1 cellular context compared by ENCODE assay signal in genomic region chr19:13764821-13765394, GRCh38.
TF ChIP-seq lines count a peak whose summit lies in the region.

No MANE protein-coding gene starts in this region.

TF ChIP-seq in K562, 482 proteins besides CTCF, POLR2A, EP300 and RAD21 (continued from another document and continues in another):
- TF ChIP-seq ARID3A (IDR thresholded peaks at IDR 0.05; ENCODE audit: borderline replicate concordance, low read depth, low read length) (no peak), HLTF (IDR thresholded peaks at IDR 0.05) (no peak), UBTF (IDR thresholded peaks at IDR 0.05; ENCODE audit: borderline replicate concordance in 1 of 2, low read depth in 2 of 2, low read length in 2 of 2) (no peak; a peak in 1 of 4 replicates), ZNF436 (CRISPR knock-in tag; IDR thresholded peaks at IDR 0.05) (no peak), TCF15 (CRISPR knock-in tag; IDR thresholded peaks at IDR 0.05) (no peak), PBX2 (CRISPR knock-in tag; IDR thresholded peaks at IDR 0.05; ENCODE audit: low read depth) (no peak), PBX2 (tag; conservative IDR thresholded peaks at IDR 0.05; ENCODE audit: low read depth) (no peak), STAG1 (CRISPR knock-in tag; IDR thresholded peaks at IDR 0.05; ENCODE audit: borderline replicate concordance) (no peak), ZZZ3 (IDR thresholded peaks at IDR 0.05) (no peak), TCF3 (CRISPR knock-in tag; IDR thresholded peaks at IDR 0.05) (no peak), SAP30 (IDR thresholded peaks at IDR 0.05; ENCODE audit: borderline replicate concordance, insufficient read depth, low read depth, low read length, poor library complexity, severe bottlenecking) (peak; percentile 4), SIN3B (IDR thresholded peaks at IDR 0.05; ENCODE audit: low read depth) (no peak), FOXA3 (CRISPR knock-in tag; conservative IDR thresholded peaks at IDR 0.05 in 1 of 2, IDR thresholded peaks at IDR 0.05 in 1 of 2) (peak in 1 of 2 experiments; percentile 71; a peak in 1 of 4 replicates), ZFP30 (CRISPR knock-in tag; IDR thresholded peaks at IDR 0.05; ENCODE audit: borderline replicate concordance) (no peak), HNRNPK (IDR thresholded peaks at IDR 0.05; ENCODE audit: low read depth, low read length, poor library complexity, severe bottlenecking) (no peak), E2F3 (CRISPR knock-in tag; IDR thresholded peaks at IDR 0.05) (no peak), STAT5B (CRISPR knock-in tag; IDR thresholded peaks at IDR 0.05) (no peak), DEAF1 (CRISPR knock-in tag; IDR thresholded peaks at IDR 0.05) (no peak), MYC (IDR thresholded peaks at IDR 0.05; ENCODE audit: low read depth, low read length) (no peak), MYC (CRISPR knock-in tag; IDR thresholded peaks at IDR 0.05; ENCODE audit: borderline replicate concordance, low read depth) (no peak), ZNF785 (CRISPR knock-in tag; IDR thresholded peaks at IDR 0.05) (no peak), SP2 (IDR thresholded peaks at IDR 0.05; ENCODE audit: extremely low read depth, low read depth, low read length, poor library complexity, severe bottlenecking) (no peak), RFX1 (IDR thresholded peaks at IDR 0.05) (no peak), MCM5 (IDR thresholded peaks at IDR 0.05; ENCODE audit: low read depth) (no peak), ZFP1 (CRISPR knock-in tag; IDR thresholded peaks at IDR 0.05) (no peak), ZFPM2 (CRISPR knock-in tag; IDR thresholded peaks at IDR 0.05) (no peak), RBBP5 (IDR thresholded peaks at IDR 0.05; ENCODE audit: borderline replicate concordance, insufficient read depth, low read length, poor library complexity, severe bottlenecking) (no peak), BCLAF1 (IDR thresholded peaks at IDR 0.05; ENCODE audit: borderline replicate concordance in 1 of 2, control insufficient read depth in 1 of 2, low read depth in 2 of 2, low read length in 1 of 2) (no peak), SMARCE1 (IDR thresholded peaks at IDR 0.05) (no peak), NFATC3 (IDR thresholded peaks at IDR 0.05) (no peak), ZNF232 (CRISPR knock-in tag; IDR thresholded peaks at IDR 0.05) (no peak), SMARCB1 (IDR thresholded peaks at IDR 0.05; ENCODE audit: insufficient read length, low read depth) (no peak), ZNF124 (CRISPR knock-in tag; IDR thresholded peaks at IDR 0.05) (no peak), ZKSCAN8 (CRISPR knock-in tag; IDR thresholded peaks at IDR 0.05) (no peak), MAFK (IDR thresholded peaks at IDR 0.05; ENCODE audit: low read length) (no peak), TFAP4 (CRISPR knock-in tag; IDR thresholded peaks at IDR 0.05; ENCODE audit: borderline replicate concordance) (peak; percentile 2; the same call in 1 of the 2 replicates), THAP12 (CRISPR knock-in tag; IDR thresholded peaks at IDR 0.05) (no peak), SRSF3 (IDR thresholded peaks at IDR 0.05; ENCODE audit: insufficient read depth, low read length) (no peak), REST (CRISPR knock-in tag; IDR thresholded peaks at IDR 0.05; ENCODE audit: low read depth) (no peak), KDM1A (IDR thresholded peaks at IDR 0.05) (no peak), ZC3H11A (IDR thresholded peaks at IDR 0.05; ENCODE audit: low read depth, low read length) (no peak), ZBED1 (IDR thresholded peaks at IDR 0.05) (no peak), E2F6 (IDR thresholded peaks at IDR 0.05; ENCODE audit: borderline replicate concordance in 1 of 2, extremely low read depth in 1 of 2, insufficient read depth in 1 of 2, insufficient read length in 1 of 2, low read depth in 1 of 2, low read length in 1 of 2, poor library complexity in 1 of 2, severe bottlenecking in 1 of 2) (peak in 1 of 2 experiments; percentile 65)
